ENCODE assay signal across 33 cellular contexts in genomic region chr6:166176106-166176505, GRCh38. TPM values are rescaled to one million over a fixed set of nuclear protein-coding genes. Genes with fewer than 3 reads are reported as not detected.
"Had no signal": no experiment of that assay in that cellular context is flagged by ENCODE, and none has a peak within 500 bp of the region (broad histone marks: within the 10 kb centered on the region; RNA-seq: fewer than 3 reads in every experiment).

No MANE protein-coding gene starts in this region.

- H3K27me3 ChIP-seq: ascending aorta had no signal

- DNase-seq: activated B cell treated with CpG ODN at 0.5 μM for 24 hours; activated CD4-positive, alpha-beta memory T cell treated with anti-CD3 and anti-CD28 coated beads, Interleukin-2, amount 10 ng/mL, durations not matched to agents 7 days and 5 days; activated CD4-positive, alpha-beta T cell treated with anti-CD3 and anti-CD28 coated beads for 4 hours; activated CD4-positive, alpha-beta T cell treated with anti-CD3 and anti-CD28 coated beads, Interleukin-2, amount 10 ng/mL, durations not matched to agents 24 days and 14 days; activated CD4-positive, alpha-beta T cell treated with anti-CD3 and anti-CD28 coated beads, Interleukin-2, amount 50 U/mL, for 1 hour; activated CD4-positive, alpha-beta T cell treated with anti-CD3 and anti-CD28 coated beads, Interleukin-2, amount 50 U/mL, for 48 hours; activated CD4-positive, CD25-positive, alpha-beta regulatory T cell treated with anti-CD3 and anti-CD28 coated beads, Interleukin-2, amount 50 U/mL, for 72 hours; activated CD8-positive, alpha-beta memory T cell treated with anti-CD3 and anti-CD28 coated beads for 24 hours; activated CD8-positive, alpha-beta memory T cell treated with anti-CD3 and anti-CD28 coated beads, Interleukin-2, amount 10 ng/mL, durations not matched to agents 7 days and 5 days; activated CD8-positive, alpha-beta memory T cell treated with anti-CD3 and anti-CD28 coated beads, Interleukin-2, amount 50 U/mL, for 48 hours; activated CD8-positive, alpha-beta T cell treated with anti-CD3 and anti-CD28 coated beads, Interleukin-2, amount 10 ng/mL, durations not matched to agents 7 days and 5 days; activated effector memory CD4-positive, alpha-beta T cell treated with Interleukin-2 at 50 U/mL for 16 hours; activated gamma-delta T cell; activated naive CD4-positive, alpha-beta T cell treated with anti-CD3 and anti-CD28 coated beads, Interleukin-2, amount 10 ng/mL, durations not matched to agents 7 days and 5 days; activated naive CD4-positive, alpha-beta T cell treated with Interleukin-2 at 50 U/mL for 16 hours; activated naive CD8-positive, alpha-beta T cell treated with anti-CD3 and anti-CD28 coated beads, Interleukin-2, amount 10 ng/mL, durations not matched to agents 7 days and 5 days; activated naive CD8-positive, alpha-beta T cell treated with anti-CD3 and anti-CD28 coated beads, Interleukin-2, amount 50 U/mL, for 24 hours; activated T-cell treated with anti-CD3 and anti-CD28 coated beads, Interleukin-2, amount 50 U/mL, for 24 hours; activated T-cell treated with anti-CD3 and anti-CD28 coated beads, Interleukin-2, amount 50 U/mL, for 48 hours; amygdala; anterior cingulate cortex; caudate nucleus; cerebellar nuclear complex; T-helper 2 cell; T-helper 9 cell had no signal

- H3K9me3 ChIP-seq: ascending aorta had no signal

- FAIRE-seq: bronchial epithelial cell, TTC549 had no signal

- H3K4me3 ChIP-seq: ascending aorta, cardiac muscle cell had no signal

- ATAC-seq: activated CD8-positive, alpha-beta memory T cell treated with anti-CD3 and anti-CD28 coated beads, Interleukin-2, amount 10 ng/mL, durations not matched to agents 7 days and 5 days; activated CD8-positive, alpha-beta T cell treated with anti-CD3 and anti-CD28 coated beads, Interleukin-2, amount 10 ng/mL, durations not matched to agents 7 days and 5 days; activated naive CD8-positive, alpha-beta T cell treated with anti-CD3 and anti-CD28 coated beads, Interleukin-2, amount 50 U/mL, for 24 hours had no signal

- H3K27ac ChIP-seq: ascending aorta, cardiac muscle cell, VCaP had no signal

- H3K36me3 ChIP-seq: ascending aorta, cardiac muscle cell had no signal

- H3K4me1 ChIP-seq: ascending aorta had no signal

RNA-seq across cellular contexts. Expression of gene TBXT, which starts 8.5 kb away (rescaled TPM):
- total RNA-seq: activated CD4-positive, alpha-beta memory T cell treated with anti-CD3 and anti-CD28 coated beads, Interleukin-2, amount 10 ng/mL, durations not matched to agents 7 days and 5 days; activated CD4-positive, alpha-beta T cell treated with anti-CD3 and anti-CD28 coated beads, Interleukin-2, amount 10 ng/mL, durations not matched to agents 24 days and 14 days; activated CD8-positive, alpha-beta memory T cell treated with anti-CD3 and anti-CD28 coated beads, Interleukin-2, amount 10 ng/mL, durations not matched to agents 7 days and 5 days; activated CD8-positive, alpha-beta T cell treated with anti-CD3 and anti-CD28 coated beads, Interleukin-2, amount 10 ng/mL, durations not matched to agents 7 days and 5 days; activated naive CD8-positive, alpha-beta T cell treated with anti-CD3 and anti-CD28 coated beads, Interleukin-2, amount 10 ng/mL, durations not matched to agents 7 days and 5 days; activated T-helper 2 cell treated with anti-CD3 and anti-CD28 coated beads, Interferon-gamma antibody, Interleukin-2, Interleukin-4, amounts not matched to agents 10 μg/mL and 5 μg/mL and 100 μg/mL, durations not matched to agents 14 hours and 24 hours and 36 hours; ascending aorta; bronchial epithelial cell; cardiac muscle cell; chondrocyte had no signal
- polyA plus RNA-seq: adipose tissue, cardiac muscle cell had no signal
